Comparison of ENCODE assay signal across 9 cellular contexts in the genomic region with DNA sequence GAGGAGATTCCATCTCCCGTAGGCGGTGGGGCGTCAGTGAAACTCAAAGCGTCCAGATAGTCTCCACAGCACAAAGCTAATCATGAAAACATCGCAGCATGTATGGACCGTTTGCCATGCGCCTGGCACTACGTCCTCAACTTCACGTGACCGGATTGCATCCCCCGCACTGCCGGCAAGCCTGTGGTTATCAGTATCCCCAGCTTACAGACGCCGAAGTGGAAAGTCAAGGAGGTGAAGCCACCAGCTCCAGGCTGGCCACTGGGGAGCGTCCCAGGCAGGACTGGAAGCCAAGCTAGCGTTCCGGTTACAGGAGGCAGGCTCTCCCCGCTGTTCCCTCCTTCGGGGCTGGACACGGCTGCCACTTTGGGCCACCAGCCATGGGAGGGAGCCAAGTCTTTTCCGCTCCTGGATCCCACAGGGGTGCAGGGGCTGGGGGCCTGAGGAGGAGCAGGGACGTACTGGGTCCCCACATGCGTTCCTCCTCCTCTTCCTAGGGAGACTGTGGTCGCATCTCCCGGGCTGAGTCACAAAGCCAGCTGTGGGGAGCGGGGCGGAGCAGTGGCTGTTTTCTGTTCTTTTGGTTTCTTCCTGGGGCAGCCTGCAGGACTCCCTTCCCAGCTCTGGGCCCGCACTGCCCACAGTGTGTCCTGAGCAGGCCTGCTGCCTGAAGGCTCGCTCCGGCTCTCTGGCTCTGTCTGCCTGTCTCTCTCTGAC. TPM values are rescaled to one million over a fixed set of nuclear protein-coding genes. Genes with fewer than 3 reads are reported as not detected.
DNase-seq lines count a peak whose midpoint lies in the region; ATAC-seq and TF ChIP-seq lines count a peak whose summit lies in the region.
"Had no signal": no experiment of that assay in that cellular context is flagged by ENCODE, and none has a peak within 500 bp of the region (broad histone marks: within the 10 kb centered on the region; RNA-seq: fewer than 3 reads in every experiment).

No MANE protein-coding gene starts in this region.

- H3K27me3 Mint-ChIP-seq in H9 (ENCODE audit: low read depth): peaks cover 65% of the 10 kb centered on the region
- H3K27me3 Mint-ChIP-seq in type B pancreatic cell: peaks cover 35% of the 10 kb centered on the region

- no peaks in the 10 kb centered on the region for H3K9me3 ChIP-seq in H9 (ENCODE audit: control insufficient read depth, low read depth, low read length)
- no peaks in the 10 kb centered on the region for H3K9me3 ChIP-seq in SJSA1 (replicated peaks)
- no peaks in the 10 kb centered on the region for H3K9me3 ChIP-seq in effector memory CD4-positive, alpha-beta T cell (ENCODE audit: control insufficient read depth, low read length)

- peaks cover 3% of the 10 kb centered on the region for H3K23me2 ChIP-seq in H9 (ENCODE audit: insufficient read length, low read depth, low read length, poor library complexity, severe bottlenecking)

- H3K36me3 ChIP-seq in SJSA1 (0 out of 2 replicates have a peak, but pooled peaks cover 4% of the 10 kb centered on the region), mesendoderm (ENCODE audit: control insufficient read depth, insufficient read depth, low read length) (no peaks in the 10 kb centered on the region)
- no peaks in the 10 kb centered on the region for H3K36me3 ChIP-seq in effector memory CD4-positive, alpha-beta T cell (ENCODE audit: control insufficient read depth, insufficient read depth, low read length)

- no peak overlapping the region for H3K23ac ChIP-seq in H9 (ENCODE audit: insufficient read length, low read depth, low read length)
- peak overlapping the region; percentile 74 for H3K23ac ChIP-seq in mesendoderm (ENCODE audit: low read length)

- H3K4me3 ChIP-seq in SJSA1: peak overlapping the region; percentile 30
- H3K4me3 ChIP-seq in effector memory CD4-positive, alpha-beta T cell (ENCODE audit: insufficient read depth, low read depth, low read length, poor library complexity, severe bottlenecking): peak overlapping the region; percentile 32
- H3K4me3 ChIP-seq in mesendoderm (ENCODE audit: low read length): no peak overlapping the region

- no peak overlapping the region for H2BK20ac ChIP-seq in H9 (ENCODE audit: low read depth, low read length, poor library complexity, severe bottlenecking)

- H2BK12ac ChIP-seq in H9 (ENCODE audit: insufficient read length, low read depth, low read length): no peak overlapping the region

- H3K27ac Mint-ChIP-seq in H9 (no peak overlapping the region; a peak in 1 of 7 replicates), type B pancreatic cell (no peak overlapping the region)

- H2BK120ac ChIP-seq in H9 (ENCODE audit: low read depth, low read length, poor library complexity, severe bottlenecking) (no peak overlapping the region), mesendoderm (ENCODE audit: low read depth, low read length) (no peak overlapping the region)

- H3K4me1 ChIP-seq in H9 (ENCODE audit: insufficient read depth, low read length) (no peaks in the 10 kb centered on the region; the same call in 1 of the 2 replicates), SJSA1 (replicated peaks) (peaks cover 21% of the 10 kb centered on the region), mesendoderm (ENCODE audit: control insufficient read depth, low read depth, low read length) (no peaks in the 10 kb centered on the region)
- H3K4me1 ChIP-seq in effector memory CD4-positive, alpha-beta T cell (ENCODE audit: control insufficient read depth, insufficient read depth, low read length, poor library complexity, severe bottlenecking): peaks cover 12% of the 10 kb centered on the region

- H4K8ac ChIP-seq in H9 (replicated peaks; ENCODE audit: insufficient read length, low read depth, low read length) (no peak overlapping the region), mesendoderm (ENCODE audit: low read depth, low read length) (no peak overlapping the region)

- no peak overlapping the region for H3K56ac ChIP-seq in H9 (ENCODE audit: insufficient read length, low read depth, low read length)
- H3K56ac ChIP-seq in mesendoderm (ENCODE audit: low read length): peak overlapping the region; percentile 79

- ATAC-seq in GM21526 (IDR thresholded peaks at IDR 0.05; ENCODE audit: low FRiP score, unreplicated experiment): no peak

- H3K4me2 ChIP-seq in H9 (ENCODE audit: insufficient read depth, insufficient read length, low read length) (peak overlapping the region; percentile 16), mesendoderm (ENCODE audit: low read length) (peak overlapping the region; percentile 18)

- H3K4ac ChIP-seq in H9 (ENCODE audit: low read depth, low read length) (no peak overlapping the region), mesendoderm (ENCODE audit: low read depth, low read length) (no peak overlapping the region)

- no peak overlapping the region; a peak in 1 of 5 replicates for H3K4me3 Mint-ChIP-seq in H9
- peak overlapping the region; percentile 72 for H3K4me3 Mint-ChIP-seq in type B pancreatic cell

- H2BK5ac ChIP-seq in H9 (ENCODE audit: insufficient read length, low read length) (no peak overlapping the region), mesendoderm (ENCODE audit: low read length) (no peak overlapping the region)

- no peaks in the 10 kb centered on the region for H3K36me3 Mint-ChIP-seq in H9 (ENCODE audit: insufficient read depth in 1 of 3, low read depth in 3 of 3)
- H3K36me3 Mint-ChIP-seq in type B pancreatic cell: no peaks in the 10 kb centered on the region

- DNase-seq in H9 (peak; percentile 73), SJSA1 (ENCODE audit: low read depth in 1 of 2, low spot score in 2 of 2) (peak; percentile 82), mesendoderm (peak; percentile 66), type B pancreatic cell (ENCODE audit: extremely low spot score, unreplicated experiment) (no peak), SK-N-DZ (ENCODE audit: low spot score) (no peak), NCI-H1417 treated with DMSO at 0.1 percent for 48 hours (lab: John Stamatoyannopoulos, UW) (no peak)
- no peak for DNase-seq in effector memory CD4-positive, alpha-beta T cell

- H2AK5ac ChIP-seq in H9 (ENCODE audit: insufficient read length, low read length) (no peak overlapping the region), mesendoderm (ENCODE audit: low read length) (no peak overlapping the region)

- H3K27ac ChIP-seq in H9 (ENCODE audit: insufficient read length, low read depth, low read length) (no peak overlapping the region), SJSA1 (no peak overlapping the region), mesendoderm (ENCODE audit: low read depth, low read length) (no peak overlapping the region)
- no peak overlapping the region for H3K27ac ChIP-seq in effector memory CD4-positive, alpha-beta T cell (ENCODE audit: insufficient read depth, low read length, poor library complexity, severe bottlenecking)

- H4K91ac ChIP-seq in H9 (ENCODE audit: insufficient read length, low read depth, low read length): no peak overlapping the region

- H3K79me1 ChIP-seq in H9 (ENCODE audit: insufficient read depth, low read depth, low read length, poor library complexity, severe bottlenecking): no peaks in the 10 kb centered on the region
- no peaks in the 10 kb centered on the region for H3K79me1 ChIP-seq in mesendoderm (ENCODE audit: low read length)

- no CpG with 5 or more reads among the region's 30 CpGs for whole genome bisulfite sequencing in H9 (ENCODE audit: extremely low coverage, insufficient read length, low lambda C conversion rate)
- no CpG with 5 or more reads among the region's 30 CpGs for WGBS in mesendoderm (ENCODE audit: extremely low coverage, insufficient coverage, low lambda C conversion rate)

- H3K79me2 ChIP-seq in H9 (ENCODE audit: insufficient read depth, low read length) (no peaks in the 10 kb centered on the region), mesendoderm (ENCODE audit: control insufficient read depth, insufficient read depth, low read length) (no peaks in the 10 kb centered on the region)

- H3K9me3 Mint-ChIP-seq in H9: no peaks in the 10 kb centered on the region
- no peaks in the 10 kb centered on the region for H3K9me3 Mint-ChIP-seq in type B pancreatic cell

- no peak overlapping the region for H2AFZ ChIP-seq in H9 (ENCODE audit: low read length)

- peak; percentile 24; the same call in 2 of the 3 replicates for TF ChIP-seq CTCF in H9 (conservative IDR thresholded peaks at IDR 0.05)
- no peak for TF ChIP-seq CTCF in type B pancreatic cell (conservative IDR thresholded peaks at IDR 0.05)

- H4K5ac ChIP-seq in H9 (ENCODE audit: insufficient read length, low read depth, low read length): no peak overlapping the region
- H4K5ac ChIP-seq in mesendoderm (ENCODE audit: low read length): no peak overlapping the region

- no peak overlapping the region for H3T11ph ChIP-seq in H9 (ENCODE audit: low read length)

- H3K18ac ChIP-seq in H9 (ENCODE audit: insufficient read length, low read depth, low read length) (no peak overlapping the region), mesendoderm (ENCODE audit: low read length) (no peak overlapping the region)

- H3K27me3 ChIP-seq in H9 (ENCODE audit: insufficient read depth, low read length) (peaks cover 7% of the 10 kb centered on the region; the same call in 1 of the 2 replicates), SJSA1 (replicated peaks) (no peaks in the 10 kb centered on the region), mesendoderm (ENCODE audit: insufficient read depth, low read length, poor library complexity) (no peaks in the 10 kb centered on the region)
- H3K27me3 ChIP-seq in effector memory CD4-positive, alpha-beta T cell (replicated peaks; ENCODE audit: control insufficient read depth, insufficient read depth, low read length, poor library complexity, severe bottlenecking): peaks cover 4% of the 10 kb centered on the region

- H3K14ac ChIP-seq in H9 (ENCODE audit: insufficient read depth, low read length): peak overlapping the region; percentile 67

- peaks cover 14 to 17% of the 10 kb centered on the region in 2 experiments for H3K4me1 Mint-ChIP-seq in H9
- H3K4me1 Mint-ChIP-seq in type B pancreatic cell (ENCODE audit: unreplicated experiment): peaks cover 10% of the 10 kb centered on the region

- no peaks in the 10 kb centered on the region for H4K20me1 ChIP-seq in H9 (ENCODE audit: control insufficient read depth, insufficient read depth, insufficient read length)

- H2BK15ac ChIP-seq in H9 (ENCODE audit: low read depth, low read length) (no peak overlapping the region), mesendoderm (replicated peaks; ENCODE audit: low read depth) (no peak overlapping the region)

- no peak overlapping the region for H3K9ac ChIP-seq in H9 (ENCODE audit: extremely low read depth, insufficient read length, low read length)
- H3K9ac ChIP-seq in mesendoderm (ENCODE audit: low read length): peak overlapping the region; percentile 35

RNA-seq across cellular contexts. Expression of a gene that starts 4.3 kb away (rescaled TPM):
- total RNA-seq in H9 (2021): 11.1 and 16.1 TPM in 2 replicates
- 45.3 and 46.0 TPM in 2 replicates for total RNA-seq in SJSA1 (2014; rRNA removed; shearing (Covaris generic))
- 1.7 TPM for polyA plus RNA-seq in mesendoderm (2013, experiment 1 of 2)
- polyA plus RNA-seq in mesendoderm (2013, experiment 2 of 2): 1.4 TPM
- total RNA-seq in type B pancreatic cell (ENCODE audit: low replicate concordance): 29.8 and 33.1 TPM in 2 replicates
- 8.8 and 13.4 TPM in 2 replicates for polyA plus RNA-seq in SK-N-DZ (2014; cell fraction: cytosol; rRNA removed)
- 54.1 and 79.0 TPM in 2 replicates for polyA plus RNA-seq in SK-N-DZ (2014; cell fraction: nucleus; rRNA removed)

RNA-seq across cellular contexts. Expression of a gene that starts 49.2 kb away (rescaled TPM):
- total RNA-seq in H9 (2021): not detected in 2 replicates
- total RNA-seq in SJSA1 (2014; rRNA removed; shearing (Covaris generic)): not detected in 2 replicates
- polyA plus RNA-seq in mesendoderm (2013, experiment 1 of 2): not detected
- polyA plus RNA-seq in mesendoderm (2013, experiment 2 of 2): not detected
- not detected in 2 replicates for total RNA-seq in type B pancreatic cell (ENCODE audit: low replicate concordance)
- not detected in 2 replicates for polyA plus RNA-seq in SK-N-DZ (2014; cell fraction: cytosol; rRNA removed)
- polyA plus RNA-seq in SK-N-DZ (2014; cell fraction: nucleus; rRNA removed): not detected in 2 replicates
- total RNA-seq: SK-MEL-5 had no signal

Comparison
In these comparisons a context has a peak if more than half of its experiments do, and no peak if none do; other contexts are left out.
1. DNase-seq: peak in H9 (single experiment), SJSA1 (2 of 2) and mesendoderm (single experiment); none in effector memory CD4-positive, alpha-beta T cell (0 of 3), type B pancreatic cell (single experiment), SK-N-DZ (single experiment) and NCI-H1417 treated with DMSO at 0.1 percent for 48 hours (single experiment).